1 cellular context compared by ENCODE assay signal in genomic region chr3:33113772-33114621, GRCh38.
TF ChIP-seq lines count a peak whose summit lies in the region.

Gene CRTAP, plus strand, starts transcription at chr3:33114014. Its CDS starts 64 bp downstream, at chr3:33114078.

TF ChIP-seq in HepG2, 621 proteins besides CTCF, POLR2A, EP300 and RAD21 (continued from another document and continues in another):
- TF ChIP-seq HNF1A (IDR thresholded peaks at IDR 0.05; ENCODE audit: low read depth) (no peak), HNF1A (CRISPR knock-in tag; IDR thresholded peaks at IDR 0.05; ENCODE audit: borderline replicate concordance) (no peak; the same call in none of the 2 replicates), TEAD2 (CRISPR knock-in tag; IDR thresholded peaks at IDR 0.05) (no peak), DBP (CRISPR knock-in tag; IDR thresholded peaks at IDR 0.05; ENCODE audit: not compliant biosample characterization) (no peak), GATAD2A (CRISPR knock-in tag; IDR thresholded peaks at IDR 0.05) (no peak), RARG (CRISPR knock-in tag; IDR thresholded peaks at IDR 0.05; ENCODE audit: low read depth) (no peak), CC2D1A (CRISPR knock-in tag; IDR thresholded peaks at IDR 0.05) (0 out of 2 replicates have a peak, but pooled peaks have one; percentile 28), TRIM22 (IDR thresholded peaks at IDR 0.05) (no peak), MEIS2 (CRISPR knock-in tag; IDR thresholded peaks at IDR 0.05) (no peak), ZBTB7A (CRISPR knock-in tag; IDR thresholded peaks at IDR 0.05) (0 out of 2 replicates have a peak, but pooled peaks have one; percentile 15), ZNF484 (CRISPR knock-in tag; IDR thresholded peaks at IDR 0.05; ENCODE audit: borderline replicate concordance, low read depth) (no peak), ZNF639 (CRISPR knock-in tag; conservative IDR thresholded peaks at IDR 0.05) (no peak), ZNF557 (CRISPR knock-in tag; IDR thresholded peaks at IDR 0.05) (no peak), SNAPC5 (CRISPR knock-in tag; IDR thresholded peaks at IDR 0.05; ENCODE audit: borderline replicate concordance) (peak; percentile 18; the same call in 1 of the 2 replicates), SP1 (IDR thresholded peaks at IDR 0.05) (no peak), SP1 (CRISPR knock-in tag; IDR thresholded peaks at IDR 0.05) (no peak), SP140L (CRISPR knock-in tag; IDR thresholded peaks at IDR 0.05; ENCODE audit: borderline replicate concordance) (no peak), KDM6A (CRISPR knock-in tag; IDR thresholded peaks at IDR 0.05; ENCODE audit: low read depth) (no peak), ZNF567 (CRISPR knock-in tag; IDR thresholded peaks at IDR 0.05; ENCODE audit: borderline replicate concordance) (0 out of 2 replicates have a peak, but pooled peaks have one; percentile 63), ZNF354B (CRISPR knock-in tag; IDR thresholded peaks at IDR 0.05) (0 out of 2 replicates have a peak, but pooled peaks have one; percentile 69), ZNF839 (CRISPR knock-in tag; IDR thresholded peaks at IDR 0.05; ENCODE audit: borderline replicate concordance) (peak; percentile 78; the same call in 1 of the 2 replicates), ZNF343 (CRISPR knock-in tag; IDR thresholded peaks at IDR 0.05) (peak; percentile 22; the same call in 1 of the 2 replicates), ZNF563 (CRISPR knock-in tag; IDR thresholded peaks at IDR 0.05) (peak; percentile 86; the same call in 1 of the 2 replicates), REXO4 (CRISPR knock-in tag; IDR thresholded peaks at IDR 0.05; ENCODE audit: borderline replicate concordance) (no peak), HNRNPUL1 (IDR thresholded peaks at IDR 0.05; ENCODE audit: low read depth, low read length) (no peak), ZNF709 (CRISPR knock-in tag; IDR thresholded peaks at IDR 0.05) (peak; percentile 84; the same call in 1 of the 2 replicates), ZMYM2 (CRISPR knock-in tag; IDR thresholded peaks at IDR 0.05) (no peak), ZNF136 (CRISPR knock-in tag; IDR thresholded peaks at IDR 0.05; ENCODE audit: low read depth) (no peak), ETV6 (CRISPR knock-in tag; conservative IDR thresholded peaks at IDR 0.05) (no peak), RNF2 (conservative IDR thresholded peaks at IDR 0.05; ENCODE audit: low read depth) (peak; percentile 68), ZNF510 (CRISPR knock-in tag; IDR thresholded peaks at IDR 0.05; ENCODE audit: low read depth) (no peak), HMG20A (CRISPR knock-in tag; IDR thresholded peaks at IDR 0.05; ENCODE audit: borderline replicate concordance) (no peak), ZBTB3 (CRISPR knock-in tag; IDR thresholded peaks at IDR 0.05; ENCODE audit: borderline replicate concordance, low read depth) (0 out of 2 replicates have a peak, but pooled peaks have one; percentile 70), MLXIP (CRISPR knock-in tag; IDR thresholded peaks at IDR 0.05; ENCODE audit: borderline replicate concordance) (no peak), ZNF629 (CRISPR knock-in tag; conservative IDR thresholded peaks at IDR 0.05) (no peak), KLF9 (CRISPR knock-in tag; IDR thresholded peaks at IDR 0.05; ENCODE audit: low read depth) (no peak), ZC3H4 (CRISPR knock-in tag; IDR thresholded peaks at IDR 0.05; ENCODE audit: borderline replicate concordance) (no peak), ZNF124 (CRISPR knock-in tag; IDR thresholded peaks at IDR 0.05) (no peak), ZNF747 (CRISPR knock-in tag; IDR thresholded peaks at IDR 0.05; ENCODE audit: borderline replicate concordance) (no peak; the same call in 1 of the 2 replicates), BATF2 (CRISPR knock-in tag; IDR thresholded peaks at IDR 0.05) (peak; percentile 58; the same call in 1 of the 2 replicates), ZNF724P (CRISPR knock-in tag; IDR thresholded peaks at IDR 0.05; ENCODE audit: borderline replicate concordance) (peak; percentile 75; the same call in 1 of the 2 replicates), SP2 (CRISPR knock-in tag; IDR thresholded peaks at IDR 0.05) (peak; percentile 23; the same call in 1 of the 2 replicates), NR2F1 (CRISPR knock-in tag; IDR thresholded peaks at IDR 0.05) (no peak), ZNF652 (CRISPR knock-in tag; IDR thresholded peaks at IDR 0.05; ENCODE audit: borderline replicate concordance, low read depth) (no peak), ZNF556 (CRISPR knock-in tag; IDR thresholded peaks at IDR 0.05; ENCODE audit: borderline replicate concordance) (no peak), ATF4 (CRISPR knock-in tag; IDR thresholded peaks at IDR 0.05) (no peak), AGO1 (IDR thresholded peaks at IDR 0.05; ENCODE audit: low read depth, low read length, poor library complexity, severe bottlenecking) (no peak), ELK4 (CRISPR knock-in tag; IDR thresholded peaks at IDR 0.05; ENCODE audit: borderline replicate concordance) (peak; percentile 57; the same call in 1 of the 2 replicates), NCOR1 (IDR thresholded peaks at IDR 0.05; ENCODE audit: borderline replicate concordance, low read length) (no peak), HNF4G (IDR thresholded peaks at IDR 0.05; ENCODE audit: borderline replicate concordance, low read depth, low read length) (no peak), HNF4G (CRISPR knock-in tag; IDR thresholded peaks at IDR 0.05; ENCODE audit: borderline replicate concordance, low read depth) (peak; percentile 58; the same call in 1 of the 2 replicates), ZNF383 (CRISPR knock-in tag; IDR thresholded peaks at IDR 0.05; ENCODE audit: borderline replicate concordance) (no peak), WIZ (CRISPR knock-in tag; IDR thresholded peaks at IDR 0.05) (no peak), ZNF337 (CRISPR knock-in tag; IDR thresholded peaks at IDR 0.05; ENCODE audit: borderline replicate concordance, low read depth) (peak; percentile 90; the same call in 1 of the 2 replicates), ASH2L (IDR thresholded peaks at IDR 0.05; ENCODE audit: insufficient read length, low read depth, low read length) (peak; percentile 76), ZSCAN29 (CRISPR knock-in tag; conservative IDR thresholded peaks at IDR 0.05) (no peak), ZNF207 (IDR thresholded peaks at IDR 0.05; ENCODE audit: borderline replicate concordance) (no peak), CBX5 (CRISPR knock-in tag; IDR thresholded peaks at IDR 0.05; ENCODE audit: borderline replicate concordance) (peak; percentile 33; the same call in 1 of the 2 replicates), NPAS2 (CRISPR knock-in tag; IDR thresholded peaks at IDR 0.05; ENCODE audit: borderline replicate concordance) (no peak), ZBTB20 (CRISPR knock-in tag; IDR thresholded peaks at IDR 0.05; ENCODE audit: borderline replicate concordance, low read depth) (no peak), REL (CRISPR knock-in tag; conservative IDR thresholded peaks at IDR 0.05) (no peak)
